ENCODE assay signal across 9 cellular contexts in genomic region chr15:88976656-88977055, GRCh38.
"Had no signal": no experiment of that assay in that cellular context is flagged by ENCODE, and none has a peak within 500 bp of the region (broad histone marks: within the 10 kb centered on the region; RNA-seq: fewer than 3 reads in every experiment).

No MANE protein-coding gene starts in this region.

- H3K9ac ChIP-seq: GM23248, KMS-11 had no signal

- H3K4me3 ChIP-seq: GM23248, HAP-1 had no signal

- H3K4me2 ChIP-seq: KMS-11 had no signal

- FAIRE-seq: HepG2 had no signal

- H3K27ac ChIP-seq: GM23248, HL-60, KMS-11 had no signal

- H3K4me1 ChIP-seq: HAP-1 had no signal

- DNase-seq: GOT3, H7, KBM-7 had no signal

- ATAC-seq: HCT116, HepG2 had no signal

- H3K36me3 ChIP-seq: HAP-1 had no signal
